8 cellular contexts compared by ENCODE assay signal in the genomic region with DNA sequence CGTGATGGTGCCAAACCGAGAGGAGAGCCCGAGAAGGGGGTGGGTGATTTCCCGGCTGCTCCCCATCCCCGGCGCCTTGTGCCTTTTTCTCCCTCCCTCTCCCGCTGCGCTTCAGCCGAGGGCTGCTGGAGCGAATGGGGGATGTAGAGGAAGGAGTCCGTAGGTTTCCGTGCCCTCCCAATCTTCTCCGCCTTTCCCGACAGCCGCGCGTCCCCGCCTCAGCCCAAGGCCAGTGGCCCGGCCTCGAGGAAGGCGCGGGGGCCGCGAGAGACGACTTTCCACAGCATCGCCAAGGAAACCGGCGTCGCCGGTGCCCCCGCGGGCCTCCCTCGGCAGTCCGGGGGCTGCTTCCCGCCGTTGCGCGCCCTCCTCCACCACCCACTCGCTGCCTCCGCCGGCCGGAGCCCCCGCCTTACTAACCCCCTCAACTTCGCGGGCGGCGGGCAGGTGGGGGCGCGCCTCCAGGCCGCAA. TPM values are rescaled to one million over a fixed set of nuclear protein-coding genes. Genes with fewer than 3 reads are reported as not detected.
A peak's percentile ranks its signal among the peaks of the same experiment; 100 is the strongest.
DNase-seq lines count a peak whose midpoint lies in the region; ATAC-seq, FAIRE-seq and TF ChIP-seq lines count a peak whose summit lies in the region.

No MANE protein-coding gene starts in this region.

- peak overlapping the region; percentile 88 for H3K4me3 Mint-ChIP-seq in activated CD8-positive, alpha-beta T cell treated with anti-CD3 and anti-CD28 coated beads, Interleukin-2, amount 10 ng/mL, durations not matched to agents 7 days and 5 days

- no peak overlapping the region for H3K27ac Mint-ChIP-seq in activated CD8-positive, alpha-beta T cell treated with anti-CD3 and anti-CD28 coated beads, Interleukin-2, amount 10 ng/mL, durations not matched to agents 7 days and 5 days

- no peak for TF ChIP-seq CTCF in right atrium auricular region (IDR thresholded peaks at IDR 0.05)

- peaks cover 0 to 47% of the 10 kb centered on the region in 2 donors for H3K4me1 ChIP-seq in right atrium auricular region
- H3K4me1 ChIP-seq in small intestine (ENCODE audit: control insufficient read depth in 2 of 2, insufficient read depth in 1 of 2, low read depth in 1 of 2, low read length in 1 of 2): peaks cover 8 to 13% of the 10 kb centered on the region in 2 donors

- H3K9me3 Mint-ChIP-seq in activated CD8-positive, alpha-beta T cell treated with anti-CD3 and anti-CD28 coated beads, Interleukin-2, amount 10 ng/mL, durations not matched to agents 7 days and 5 days (ENCODE audit: insufficient read depth): no peaks in the 10 kb centered on the region

- DNase-seq in GM19239 (ENCODE audit: insufficient read length, low spot score) (no peak), right atrium auricular region (ENCODE audit: low spot score) (no peak), small intestine (no peak), AML-193 (lab: John Stamatoyannopoulos, UW) (no peak)
- DNase-seq in activated CD8-positive, alpha-beta T cell treated with anti-CD3 and anti-CD28 coated beads, Interleukin-2, amount 10 ng/mL, durations not matched to agents 7 days and 5 days: peak; percentile 26

- no peak for ATAC-seq in activated CD8-positive, alpha-beta T cell treated with anti-CD3 and anti-CD28 coated beads, Interleukin-2, amount 10 ng/mL, durations not matched to agents 7 days and 5 days
- ATAC-seq in HG02884 (IDR thresholded peaks at IDR 0.05; ENCODE audit: unreplicated experiment) (no peak), HG03108 (IDR thresholded peaks at IDR 0.05; ENCODE audit: unreplicated experiment) (no peak), GM21723 (IDR thresholded peaks at IDR 0.05; ENCODE audit: unreplicated experiment) (no peak)

- H3K9me3 ChIP-seq in right atrium auricular region: no peaks in the 10 kb centered on the region
- no peaks in the 10 kb centered on the region for H3K9me3 ChIP-seq in small intestine (ENCODE audit: control insufficient read depth, low read depth)

- H3K27me3 Mint-ChIP-seq in activated CD8-positive, alpha-beta T cell treated with anti-CD3 and anti-CD28 coated beads, Interleukin-2, amount 10 ng/mL, durations not matched to agents 7 days and 5 days (ENCODE audit: low read depth): peaks cover 43% of the 10 kb centered on the region

- peak overlapping the region; percentile 67 to 88 for H3K4me3 ChIP-seq in right atrium auricular region
- H3K4me3 ChIP-seq in small intestine (ENCODE audit: low read depth in 1 of 2, low read length in 2 of 2): peak overlapping the region; percentile 21 to 79

- FAIRE-seq in GM19239 (lab: Jason Lieb, UNC) (peak; percentile 60), small intestine (lab: Jason Lieb, UNC) (no peak)

- WGBS in small intestine, 3 donors: 0 to 2% (median 1%) methylated on average over 48 to 50 of the region's 50 CpGs

- peaks cover 72% of the 10 kb centered on the region for H3K4me1 Mint-ChIP-seq in activated CD8-positive, alpha-beta T cell treated with anti-CD3 and anti-CD28 coated beads, Interleukin-2, amount 10 ng/mL, durations not matched to agents 7 days and 5 days (ENCODE audit: low read depth)

- no peaks in the 10 kb centered on the region for H3K27me3 ChIP-seq in right atrium auricular region
- peaks cover 0 to 8% of the 10 kb centered on the region in 2 donors for H3K27me3 ChIP-seq in small intestine (ENCODE audit: control insufficient read depth in 2 of 2, insufficient read depth in 2 of 2, low read length in 2 of 2)

- no peaks in the 10 kb centered on the region for H3K36me3 ChIP-seq in right atrium auricular region
- H3K36me3 ChIP-seq in small intestine (ENCODE audit: control insufficient read depth in 2 of 2, insufficient read depth in 2 of 2, low read length in 2 of 2): no peaks in the 10 kb centered on the region

- CTCF ChIA-PET in activated CD8-positive, alpha-beta T cell treated with anti-CD3 and anti-CD28 coated beads, Interleukin-2, amount 10 ng/mL, durations not matched to agents 7 days and 5 days (lab: Charles Lee): interaction anchor here (4.7 to 5.8 kb wide), 2 partner anchors 82 to 177 kb away, joined by 39 to 82 read pairs; no protein-coding TSS in a partner anchor

- POLR2A ChIA-PET in activated CD8-positive, alpha-beta T cell treated with anti-CD3 and anti-CD28 coated beads, Interleukin-2, amount 10 ng/mL, durations not matched to agents 7 days and 5 days (lab: Charles Lee): interaction anchor here (1.4 to 6.0 kb wide), 4 partner anchors 9 to 195 kb away, joined by 3 to 36 read pairs (median 15); a partner anchor contains a TSS

- H3K36me3 Mint-ChIP-seq in activated CD8-positive, alpha-beta T cell treated with anti-CD3 and anti-CD28 coated beads, Interleukin-2, amount 10 ng/mL, durations not matched to agents 7 days and 5 days (ENCODE audit: low read depth): peaks cover 12% of the 10 kb centered on the region

- peak overlapping the region in 1 of 2 donors; percentile 87 for H3K27ac ChIP-seq in right atrium auricular region
- no peak overlapping the region for H3K27ac ChIP-seq in small intestine (ENCODE audit: low read depth in 1 of 2, low read length in 1 of 2)

RNA-seq across cellular contexts. Expression of a gene that starts 1.2 kb away (rescaled TPM):
- 1 to 10 TPM in 1 of 2 experiments, under 1 TPM in 1; 0.50 to 1.3 TPM for total RNA-seq in activated CD8-positive, alpha-beta T cell treated with anti-CD3 and anti-CD28 coated beads, Interleukin-2, amount 10 ng/mL, durations not matched to agents 7 days and 5 days
- total RNA-seq in right atrium auricular region: 1 to 10 TPM; 2.1 to 5.9 TPM
- polyA plus RNA-seq in small intestine: 1 to 10 TPM in 1 of 3 donors, under 1 TPM in 2; 0.45 to 5.4 (median 0.54) TPM

RNA-seq across cellular contexts. Expression of a gene that starts 10.4 kb away (rescaled TPM):
- total RNA-seq in activated CD8-positive, alpha-beta T cell treated with anti-CD3 and anti-CD28 coated beads, Interleukin-2, amount 10 ng/mL, durations not matched to agents 7 days and 5 days: 10 to 100 TPM; 22.2 to 22.6 TPM
- 10 to 100 TPM; 23.0 to 34.3 TPM for total RNA-seq in right atrium auricular region
- polyA plus RNA-seq in small intestine: 1 to 10 TPM; 7.4 to 9.5 (median 8.1) TPM
